In the genomic region with DNA sequence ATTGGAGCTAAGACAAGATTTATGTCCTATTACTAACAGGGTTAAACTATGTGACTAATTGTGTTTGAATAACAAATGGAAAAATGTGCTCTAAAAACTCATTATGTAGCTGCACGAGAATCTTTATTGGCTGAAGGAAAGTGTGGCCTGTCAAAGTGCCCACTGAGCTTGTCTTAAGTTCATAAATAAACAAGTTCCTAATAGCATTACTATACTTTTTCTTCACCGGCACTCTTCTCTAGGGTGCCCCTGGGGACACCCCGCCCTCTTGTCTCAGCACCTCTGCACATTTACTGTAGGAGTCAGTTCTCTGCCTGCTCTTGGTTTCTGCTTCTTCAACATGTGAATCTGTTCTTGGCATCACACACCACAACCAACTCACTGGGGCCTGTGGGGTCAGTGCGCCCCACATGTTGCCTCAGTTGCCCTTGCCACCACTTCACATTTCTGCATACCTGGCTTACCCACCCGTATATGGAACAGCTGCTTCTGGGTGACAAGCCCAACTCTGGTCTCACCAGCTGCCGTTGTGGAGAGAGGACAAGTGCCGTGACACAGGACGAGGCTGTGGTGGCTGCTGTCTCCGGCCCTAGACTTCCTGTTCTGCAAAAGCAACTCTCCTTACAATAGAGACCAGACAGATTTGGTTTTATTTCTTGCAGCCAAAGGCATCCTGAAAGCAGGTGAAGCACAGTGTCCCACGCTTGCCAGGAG, we compare ENCODE assay signal across 8 cellular contexts.
DNase-seq lines count a peak whose midpoint lies in the region; ATAC-seq and TF ChIP-seq lines count a peak whose summit lies in the region.

No MANE protein-coding gene starts in this region.

- H3K27ac Mint-ChIP-seq in CD4-positive, CD25-positive, alpha-beta regulatory T cell: peak overlapping the region; percentile 21 to 52 (median 42)

- 64% methylated on average over 9 of the region's 10 CpGs for WGBS in suprapubic skin

- peaks cover 0 to 1% (median 0%) of the 10 kb centered on the region in 7 donors for H3K9me3 Mint-ChIP-seq in CD4-positive, CD25-positive, alpha-beta regulatory T cell

- no peaks in the 10 kb centered on the region for H3K27me3 Mint-ChIP-seq in CD4-positive, CD25-positive, alpha-beta regulatory T cell

- TF ChIP-seq POLR2A in suprapubic skin (IDR thresholded peaks at IDR 0.05): no peak

- H3K4me1 Mint-ChIP-seq in CD4-positive, CD25-positive, alpha-beta regulatory T cell: peaks cover 10 to 60% (median 37%) of the 10 kb centered on the region in 4 donors

- peak; percentile 23 for ATAC-seq in CD4-positive, CD25-positive, alpha-beta regulatory T cell (ENCODE audit: low read depth in 2 of 2)
- ATAC-seq in GM19351 (IDR thresholded peaks at IDR 0.05; ENCODE audit: unreplicated experiment): peak; percentile 49
- ATAC-seq in HG03159 (IDR thresholded peaks at IDR 0.05; ENCODE audit: unreplicated experiment): peak; percentile 57
- ATAC-seq in SK-N-SH treated with all-trans-retinoic acid at 6 μM for 48 hours: no peak

- H3K4me3 Mint-ChIP-seq in CD4-positive, CD25-positive, alpha-beta regulatory T cell: peak overlapping the region; percentile 65 to 84 (median 70)

- DNase-seq in CD4-positive, CD25-positive, alpha-beta regulatory T cell: peak in 1 of 3 donors; percentile 57
- peak; percentile 32 to 37 for DNase-seq in activated T-cell treated with anti-CD3 and anti-CD28 coated beads, Interleukin-2, amount 50 U/mL, for 48 hours
- DNase-seq in GOT3 (lab: John Stamatoyannopoulos, UW) (no peak), LoVo (ENCODE audit: low spot score) (no peak), suprapubic skin (ENCODE audit: low spot score in 2 of 2) (no peak)

- peaks cover 53% of the 10 kb centered on the region for H3K4me1 ChIP-seq in CD4-positive, CD25-positive, alpha-beta regulatory T cell (ENCODE audit: control insufficient read depth, insufficient read depth, low read length, poor library complexity, severe bottlenecking)
- H3K4me1 ChIP-seq in suprapubic skin: peaks cover 22% of the 10 kb centered on the region

- no peaks in the 10 kb centered on the region for H3K36me3 Mint-ChIP-seq in CD4-positive, CD25-positive, alpha-beta regulatory T cell

- no peak for TF ChIP-seq EP300 in suprapubic skin (IDR thresholded peaks at IDR 0.05)

- H3K9me3 ChIP-seq in CD4-positive, CD25-positive, alpha-beta regulatory T cell (ENCODE audit: control insufficient read depth in 2 of 2, low read length in 2 of 2): no peaks in the 10 kb centered on the region
- H3K9me3 ChIP-seq in suprapubic skin: no peaks in the 10 kb centered on the region

- no peak for TF ChIP-seq CTCF in suprapubic skin (IDR thresholded peaks at IDR 0.05)

- H3K36me3 ChIP-seq in CD4-positive, CD25-positive, alpha-beta regulatory T cell (ENCODE audit: control insufficient read depth, insufficient read depth, low read length): no peaks in the 10 kb centered on the region
- peaks cover 3% of the 10 kb centered on the region for H3K36me3 ChIP-seq in suprapubic skin

- peak overlapping the region; percentile 5 for H3K27ac ChIP-seq in CD4-positive, CD25-positive, alpha-beta regulatory T cell (ENCODE audit: insufficient read depth, low read length, poor library complexity, severe bottlenecking)
- H3K27ac ChIP-seq in suprapubic skin: no peak overlapping the region

- no peaks in the 10 kb centered on the region for H3K27me3 ChIP-seq in CD4-positive, CD25-positive, alpha-beta regulatory T cell (ENCODE audit: control insufficient read depth, insufficient read depth, low read length)
- H3K27me3 ChIP-seq in suprapubic skin: no peaks in the 10 kb centered on the region

- peak overlapping the region; percentile 21 for H3K4me3 ChIP-seq in CD4-positive, CD25-positive, alpha-beta regulatory T cell (ENCODE audit: low read depth, low read length)
- no peak overlapping the region for H3K4me3 ChIP-seq in suprapubic skin

TF ChIP-seq in SK-N-SH treated with all-trans-retinoic acid at 6 μM for 48 hours, 23 proteins besides CTCF, POLR2A, EP300 and RAD21:
- TF ChIP-seq ESRRG (CRISPR knock-in tag; IDR thresholded peaks at IDR 0.05): no peak
- no peak for TF ChIP-seq OSR1 (CRISPR knock-in tag; IDR thresholded peaks at IDR 0.05)
- TF ChIP-seq CSDC2 (CRISPR knock-in tag; IDR thresholded peaks at IDR 0.05): no peak
- TF ChIP-seq BACH2 (CRISPR knock-in tag; IDR thresholded peaks at IDR 0.05; ENCODE audit: borderline replicate concordance): no peak
- TF ChIP-seq ZFP30 (CRISPR knock-in tag; IDR thresholded peaks at IDR 0.05): no peak
- no peak for TF ChIP-seq PPARA (CRISPR knock-in tag; IDR thresholded peaks at IDR 0.05; ENCODE audit: borderline replicate concordance)
- no peak for TF ChIP-seq TOX (CRISPR knock-in tag; IDR thresholded peaks at IDR 0.05; ENCODE audit: borderline replicate concordance)
- TF ChIP-seq, protein P1, sequence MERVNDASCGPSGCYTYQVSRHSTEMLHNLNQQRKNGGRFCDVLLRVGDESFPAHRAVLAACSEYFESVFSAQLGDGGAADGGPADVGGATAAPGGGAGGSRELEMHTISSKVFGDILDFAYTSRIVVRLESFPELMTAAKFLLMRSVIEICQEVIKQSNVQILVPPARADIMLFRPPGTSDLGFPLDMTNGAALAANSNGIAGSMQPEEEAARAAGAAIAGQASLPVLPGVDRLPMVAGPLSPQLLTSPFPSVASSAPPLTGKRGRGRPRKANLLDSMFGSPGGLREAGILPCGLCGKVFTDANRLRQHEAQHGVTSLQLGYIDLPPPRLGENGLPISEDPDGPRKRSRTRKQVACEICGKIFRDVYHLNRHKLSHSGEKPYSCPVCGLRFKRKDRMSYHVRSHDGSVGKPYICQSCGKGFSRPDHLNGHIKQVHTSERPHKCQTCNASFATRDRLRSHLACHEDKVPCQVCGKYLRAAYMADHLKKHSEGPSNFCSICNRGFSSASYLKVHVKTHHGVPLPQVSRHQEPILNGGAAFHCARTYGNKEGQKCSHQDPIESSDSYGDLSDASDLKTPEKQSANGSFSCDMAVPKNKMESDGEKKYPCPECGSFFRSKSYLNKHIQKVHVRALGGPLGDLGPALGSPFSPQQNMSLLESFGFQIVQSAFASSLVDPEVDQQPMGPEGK (CRISPR knock-in tag; IDR thresholded peaks at IDR 0.05; ENCODE audit: borderline replicate concordance): no peak
- no peak for TF ChIP-seq ZNF565 (CRISPR knock-in tag; conservative IDR thresholded peaks at IDR 0.05; ENCODE audit: low read depth)
- TF ChIP-seq TCF4 (CRISPR knock-in tag; IDR thresholded peaks at IDR 0.05; ENCODE audit: borderline replicate concordance): no peak

Comparison
In these comparisons a context has a peak if more than half of its experiments do, and no peak if none do; other contexts are left out.
1. DNase-seq: peak in activated T-cell treated with anti-CD3 and anti-CD28 coated beads, Interleukin-2, amount 50 U/mL, for 48 hours (2 of 2); none in GOT3 (single experiment), LoVo (single experiment) and suprapubic skin (0 of 2).